In the genomic region with DNA sequence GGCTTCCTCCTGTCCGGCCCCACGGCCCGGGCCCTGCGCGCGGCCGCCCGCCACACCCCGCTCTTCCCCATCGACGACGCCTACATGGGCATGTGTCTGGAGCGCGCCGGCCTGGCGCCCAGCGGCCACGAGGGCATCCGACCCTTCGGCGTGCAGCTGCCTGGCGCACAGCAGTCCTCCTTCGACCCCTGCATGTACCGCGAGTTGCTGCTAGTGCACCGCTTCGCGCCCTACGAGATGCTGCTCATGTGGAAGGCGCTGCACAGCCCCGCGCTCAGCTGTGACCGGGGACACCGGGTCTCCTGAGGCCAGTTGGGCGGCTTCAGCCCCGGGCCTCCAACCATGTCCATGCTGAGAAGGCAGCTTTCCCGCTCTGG, we compare ENCODE assay signal across 16 cellular contexts. TPM values are rescaled to one million over a fixed set of nuclear protein-coding genes. Genes with fewer than 3 reads are reported as not detected.
DNase-seq lines count a peak whose midpoint lies in the region; ATAC-seq, FAIRE-seq and TF ChIP-seq lines count a peak whose summit lies in the region.
"Had no signal": no experiment of that assay in that cellular context is flagged by ENCODE, and none has a peak within 500 bp of the region (broad histone marks: within the 10 kb centered on the region; RNA-seq: fewer than 3 reads in every experiment).

No MANE protein-coding gene starts in this region.

- H3K36me3 ChIP-seq in skeletal muscle satellite cell (ENCODE audit: insufficient read depth, low read length), result no peaks in the 10 kb centered on the region

- H3K9ac ChIP-seq in skeletal muscle satellite cell (ENCODE audit: low read depth, low read length), result no peak overlapping the region

- peaks cover 5% of the 10 kb centered on the region for H3K4me1 Mint-ChIP-seq in activated CD4-positive, alpha-beta T cell treated with anti-CD3 and anti-CD28 coated beads, Interleukin-2, amount 10 ng/mL, durations not matched to agents 24 days and 14 days
- H3K4me1 Mint-ChIP-seq in activated T-helper 17 cell treated with anti-CD3 and anti-CD28 coated beads, Interleukin-2, amount 50 U/mL, for 72 hours, result peaks cover 5% of the 10 kb centered on the region
- peaks cover 15% of the 10 kb centered on the region for H3K4me1 Mint-ChIP-seq in memory B cell

- peaks cover 60% of the 10 kb centered on the region for H3K27me3 ChIP-seq in skeletal muscle satellite cell (ENCODE audit: control insufficient read depth, insufficient read depth, low read length)

- DNase-seq in activated CD4-positive, alpha-beta T cell treated with anti-CD3 and anti-CD28 coated beads, Interleukin-2, amount 10 ng/mL, durations not matched to agents 24 days and 14 days, result no peak
- DNase-seq in activated CD4-positive, alpha-beta T cell treated with anti-CD3 and anti-CD28 coated beads for 1 hour, result no peak
- DNase-seq in memory B cell (ENCODE audit: low spot score in 2 of 2), result no peak
- DNase-seq in GM19240 (ENCODE audit: insufficient read length, low spot score), result no peak
- DNase-seq in D721Med (ENCODE audit: insufficient read length, low spot score), result no peak
- DNase-seq: 8988T, C1 segment of cervical spinal cord, COR-L47, NCI-H1417 treated with DMSO at 0.1 percent for 48 hours, NCI-H2029 treated with DMSO at 0.1 percent for 48 hours had no signal

- peaks cover 11% of the 10 kb centered on the region for H3K4me1 ChIP-seq in skeletal muscle satellite cell (ENCODE audit: control insufficient read depth, insufficient read depth, low read length)

- H3K27ac Mint-ChIP-seq in activated CD4-positive, alpha-beta T cell treated with anti-CD3 and anti-CD28 coated beads, Interleukin-2, amount 10 ng/mL, durations not matched to agents 24 days and 14 days, result no peak overlapping the region
- H3K27ac Mint-ChIP-seq in activated T-helper 17 cell treated with anti-CD3 and anti-CD28 coated beads, Interleukin-2, amount 50 U/mL, for 72 hours, result no peak overlapping the region
- no peak overlapping the region for H3K27ac Mint-ChIP-seq in memory B cell
- H3K27ac Mint-ChIP-seq: H9, IgD-negative memory B cell had no signal

- H3K4me2 ChIP-seq in skeletal muscle satellite cell (ENCODE audit: low read length), result peak overlapping the region; percentile 87

- intact Hi-C loops in activated CD4-positive, alpha-beta T cell treated with anti-CD3 and anti-CD28 coated beads, Interleukin-2, amount 10 ng/mL, durations not matched to agents 24 days and 14 days (cut with micrococcal nuclease), result no loop called here

- no peak for TF ChIP-seq CTCF in D721Med (IDR thresholded peaks at IDR 0.05; ENCODE audit: insufficient read depth, missing control alignments)

- no peak overlapping the region for H3K4me3 ChIP-seq in skeletal muscle satellite cell (ENCODE audit: low read length)

- H3K36me3 Mint-ChIP-seq in activated CD4-positive, alpha-beta T cell treated with anti-CD3 and anti-CD28 coated beads, Interleukin-2, amount 10 ng/mL, durations not matched to agents 24 days and 14 days (ENCODE audit: low read depth), result no peaks in the 10 kb centered on the region
- H3K36me3 Mint-ChIP-seq in activated T-helper 17 cell treated with anti-CD3 and anti-CD28 coated beads, Interleukin-2, amount 50 U/mL, for 72 hours (ENCODE audit: low read depth), result no peaks in the 10 kb centered on the region
- H3K36me3 Mint-ChIP-seq in memory B cell, result peaks cover 3% of the 10 kb centered on the region
- H3K36me3 Mint-ChIP-seq: IgD-negative memory B cell had no signal

- H3K4me3 Mint-ChIP-seq in activated CD4-positive, alpha-beta T cell treated with anti-CD3 and anti-CD28 coated beads, Interleukin-2, amount 10 ng/mL, durations not matched to agents 24 days and 14 days, result peak overlapping the region; percentile 29
- peak overlapping the region; percentile 32 for H3K4me3 Mint-ChIP-seq in activated T-helper 17 cell treated with anti-CD3 and anti-CD28 coated beads, Interleukin-2, amount 50 U/mL, for 72 hours
- H3K4me3 Mint-ChIP-seq in memory B cell, result peak overlapping the region; percentile 46

- no peaks in the 10 kb centered on the region for H3K9me3 Mint-ChIP-seq in activated CD4-positive, alpha-beta T cell treated with anti-CD3 and anti-CD28 coated beads, Interleukin-2, amount 10 ng/mL, durations not matched to agents 24 days and 14 days
- H3K9me3 Mint-ChIP-seq in activated T-helper 17 cell treated with anti-CD3 and anti-CD28 coated beads, Interleukin-2, amount 50 U/mL, for 72 hours, result no peaks in the 10 kb centered on the region
- no peaks in the 10 kb centered on the region for H3K9me3 Mint-ChIP-seq in memory B cell

- H3K27me3 Mint-ChIP-seq in activated CD4-positive, alpha-beta T cell treated with anti-CD3 and anti-CD28 coated beads, Interleukin-2, amount 10 ng/mL, durations not matched to agents 24 days and 14 days, result peaks cover 52% of the 10 kb centered on the region
- peaks cover 37% of the 10 kb centered on the region for H3K27me3 Mint-ChIP-seq in activated T-helper 17 cell treated with anti-CD3 and anti-CD28 coated beads, Interleukin-2, amount 50 U/mL, for 72 hours
- peaks cover 43% of the 10 kb centered on the region for H3K27me3 Mint-ChIP-seq in memory B cell

- H3K9me3 ChIP-seq in skeletal muscle satellite cell (replicated peaks; ENCODE audit: low read length), result no peaks in the 10 kb centered on the region

- no peak for FAIRE-seq in D721Med (lab: Jason Lieb, UNC)
- FAIRE-seq: RCC 7860 had no signal

- ATAC-seq in activated T-helper 17 cell treated with anti-CD3 and anti-CD28 coated beads, Interleukin-2, amount 50 U/mL, for 72 hours (replicated peaks), result no peak
- ATAC-seq in memory B cell (ENCODE audit: low read depth) (no peak), HG03342 (IDR thresholded peaks at IDR 0.05; ENCODE audit: unreplicated experiment) (no peak)

RNA-seq across cellular contexts. Expression of gene B3GNT6, which starts 6.2 kb away (rescaled TPM):
- not detected in 2 replicates for total RNA-seq in activated CD4-positive, alpha-beta T cell treated with anti-CD3 and anti-CD28 coated beads, Interleukin-2, amount 10 ng/mL, durations not matched to agents 24 days and 14 days
- total RNA-seq in activated T-helper 17 cell treated with anti-CD3 and anti-CD28 coated beads, Interleukin-2, amount 50 U/mL, for 72 hours, result not detected
- total RNA-seq in skeletal muscle satellite cell (2012; rRNA removed), result not detected in 2 replicates
- total RNA-seq: H9 had no signal

RNA-seq across cellular contexts. Expression of gene CAPN5, which starts 26.4 kb away (rescaled TPM):
- total RNA-seq in activated CD4-positive, alpha-beta T cell treated with anti-CD3 and anti-CD28 coated beads, Interleukin-2, amount 10 ng/mL, durations not matched to agents 24 days and 14 days, result 0.30 TPM in 1 of 2 replicates, not detected in the other
- total RNA-seq in activated T-helper 17 cell treated with anti-CD3 and anti-CD28 coated beads, Interleukin-2, amount 50 U/mL, for 72 hours, result under 1 TPM; 0.19 to 0.93 TPM
- 21.2 and 21.5 TPM in 2 replicates for total RNA-seq in skeletal muscle satellite cell (2012; rRNA removed)
